ENCODE assay signal across 1 cellular context in genomic region chr17:31479524-31479923, GRCh38.
TF ChIP-seq lines count a peak whose summit lies in the region.

No MANE protein-coding gene starts in this region.

TF ChIP-seq in SK-N-SH, 30 proteins besides CTCF, POLR2A, EP300 and RAD21 (continued from another document):
- TF ChIP-seq REST (IDR thresholded peaks at IDR 0.05; ENCODE audit: low read depth, low read length) (no peak), TAF1 (IDR thresholded peaks at IDR 0.05; ENCODE audit: borderline replicate concordance, low read depth, low read length) (no peak), GABPA (IDR thresholded peaks at IDR 0.05; ENCODE audit: low read depth) (no peak), NRF1 (IDR thresholded peaks at IDR 0.05; ENCODE audit: low read depth, low read length) (no peak), FOSL2 (IDR thresholded peaks at IDR 0.05; ENCODE audit: borderline replicate concordance, low read depth) (no peak)
